Comparison of ENCODE assay signal across 24 cellular contexts in genomic region chr2:142841788-142842187, GRCh38. TPM values are rescaled to one million over a fixed set of nuclear protein-coding genes. Genes with fewer than 3 reads are reported as not detected.
"Had no signal": no experiment of that assay in that cellular context is flagged by ENCODE, and none has a peak within 500 bp of the region (broad histone marks: within the 10 kb centered on the region; RNA-seq: fewer than 3 reads in every experiment).

No MANE protein-coding gene starts in this region.

- H3K27me3 ChIP-seq: ascending aorta, body of pancreas, cardiac muscle cell had no signal

- H3K4me1 ChIP-seq: ascending aorta, body of pancreas had no signal

- H3K9me3 ChIP-seq: ascending aorta, body of pancreas had no signal

- H3K4me3 ChIP-seq: ascending aorta, body of pancreas, cardiac muscle cell had no signal

- FAIRE-seq: TTC549 had no signal

- DNase-seq: activated B cell treated with CpG ODN at 0.5 μM for 24 hours; activated CD4-positive, alpha-beta T cell treated with anti-CD3 and anti-CD28 coated beads for 1 hour; activated CD4-positive, alpha-beta T cell treated with anti-CD3 and anti-CD28 coated beads, Interleukin-2, amount 10 ng/mL, durations not matched to agents 24 days and 14 days; activated CD4-positive, alpha-beta T cell treated with anti-CD3 and anti-CD28 coated beads, Interleukin-2, amount 50 U/mL, for 48 hours; activated CD8-positive, alpha-beta memory T cell treated with anti-CD3 and anti-CD28 coated beads, Interleukin-2, amount 10 ng/mL, durations not matched to agents 7 days and 5 days; activated effector memory CD4-positive, alpha-beta T cell treated with Interleukin-2 at 50 U/mL for 16 hours; activated naive CD4-positive, alpha-beta T cell; activated T-cell treated with anti-CD3 and anti-CD28 coated beads, Interleukin-2, amount 50 U/mL, for 24 hours; body of pancreas; KG1; NCI-H1092; NCI-H1417; NCI-H1930; NCI-H2171 treated with DMSO at 0.1 percent for 48 hours; NCI-H226; NCI-H526; NCI-H774; SIG-M5; T-helper 17 cell; T1000 had no signal

- H3K36me3 ChIP-seq: ascending aorta, cardiac muscle cell had no signal

- H3K27ac ChIP-seq: ascending aorta, body of pancreas, cardiac muscle cell had no signal

RNA-seq across cellular contexts. Expression of gene KYNU, which starts 35.7 kb away (rescaled TPM):
- total RNA-seq: activated CD4-positive, alpha-beta T cell treated with anti-CD3 and anti-CD28 coated beads, Interleukin-2, amount 10 ng/mL, durations not matched to agents 24 days and 14 days; activated CD8-positive, alpha-beta memory T cell treated with anti-CD3 and anti-CD28 coated beads, Interleukin-2, amount 10 ng/mL, durations not matched to agents 7 days and 5 days; activated T-helper 1 cell treated with anti-CD3 and anti-CD28 coated beads, Interleukin-12 subunit alpha, Interleukin-12 subunit beta, Interleukin-2, Interleukin-4 antibody, amounts not matched to agents 30 ng/mL and 10 ng/mL and 1 ng/mL, durations not matched to agents 14 hours and 24 hours and 36 hours had no signal
